8 cellular contexts compared by ENCODE assay signal in genomic region chr21:41957991-41958766, GRCh38. TPM values are rescaled to one million over a fixed set of nuclear protein-coding genes. Genes with fewer than 3 reads are reported as not detected.
DNase-seq lines count a peak whose midpoint lies in the region; ATAC-seq, FAIRE-seq and TF ChIP-seq lines count a peak whose summit lies in the region.

No MANE protein-coding gene starts in this region.

- intact Hi-C loops in body of pancreas (cut with DNase I): loop anchor here (10.0 kb wide), 2 partner anchors 47 to 63 kb away; no protein-coding TSS in a partner anchor

- H3K36me3 ChIP-seq in body of pancreas (replicated peaks in 1 of 2; ENCODE audit: insufficient read depth in 1 of 2, low read depth in 2 of 2) (no peaks in the 10 kb centered on the region), keratinocyte (ENCODE audit: control insufficient read depth in 2 of 2, extremely low read depth in 1 of 2, insufficient read depth in 2 of 2, low read length in 2 of 2) (no peaks in the 10 kb centered on the region), thoracic aorta (no peaks in the 10 kb centered on the region)

- H3K9me1 ChIP-seq in keratinocyte (ENCODE audit: control insufficient read depth, extremely low read depth, insufficient read depth, low read length): no peaks in the 10 kb centered on the region

- no peak overlapping the region for H3K4me3 ChIP-seq in body of pancreas
- no peak overlapping the region for H3K4me3 ChIP-seq in keratinocyte (ENCODE audit: control insufficient read depth in 2 of 3, extremely low read depth in 1 of 3, insufficient read depth in 2 of 3, low read depth in 1 of 3, low read length in 3 of 3)
- H3K4me3 ChIP-seq in thoracic aorta: no peak overlapping the region

- H3K9me3 ChIP-seq in body of pancreas (no peaks in the 10 kb centered on the region), keratinocyte (ENCODE audit: control insufficient read depth, low read depth, low read length) (no peaks in the 10 kb centered on the region), thoracic aorta (no peaks in the 10 kb centered on the region)

- H3K4me2 ChIP-seq in keratinocyte (ENCODE audit: control insufficient read depth, extremely low read depth, insufficient read depth, low read depth, low read length): peak overlapping the region; percentile 63

- FAIRE-seq in keratinocyte (lab: Jason Lieb, UNC): peak; percentile 98

- H3K9ac ChIP-seq in keratinocyte (ENCODE audit: control insufficient read depth, extremely low read depth, insufficient read depth, low read length): peak overlapping the region; percentile 51

- dilution Hi-C loops in keratinocyte (cut with MboI; ENCODE audit: extremely low pct_ligation_motif_present, low sequenced_read_pairs): no loop called here

- H3K27me3 ChIP-seq in body of pancreas (no peaks in the 10 kb centered on the region), keratinocyte (ENCODE audit: control insufficient read depth, extremely low read depth, insufficient read depth, low read length) (no peaks in the 10 kb centered on the region), thoracic aorta (replicated peaks; ENCODE audit: insufficient read depth) (no peaks in the 10 kb centered on the region)

- WGBS in body of pancreas, 2 donors: 31 to 44% methylated on average over 16 to 24 of the region's 24 CpGs

- H2AFZ ChIP-seq in keratinocyte (ENCODE audit: control insufficient read depth, low read length): no peak overlapping the region

- H3K27ac ChIP-seq in body of pancreas (peak overlapping the region in 3 of 4 donors; percentile 14 to 49 (median 14)), keratinocyte (ENCODE audit: control insufficient read depth, insufficient read depth, low read length) (peak overlapping the region; percentile 79), thoracic aorta (peak overlapping the region; percentile 88 to 91)

- peaks cover 12% of the 10 kb centered on the region for H3K4me1 ChIP-seq in body of pancreas
- H3K4me1 ChIP-seq in keratinocyte (ENCODE audit: control insufficient read depth, extremely low read depth, insufficient read depth, low read length): peaks cover 35% of the 10 kb centered on the region
- H3K4me1 ChIP-seq in thoracic aorta (ENCODE audit: control insufficient read depth in 1 of 2, low read depth in 2 of 2): peaks cover 12 to 37% of the 10 kb centered on the region in 2 donors

- TF ChIP-seq CTCF in body of pancreas (IDR thresholded peaks at IDR 0.05): peak in 4 of 7 experiments; percentile 48 to 62 (median 51)
- TF ChIP-seq CTCF in keratinocyte (optimal IDR thresholded peaks at IDR 0.05 in 1 of 3, IDR thresholded peaks at IDR 0.05 in 1 of 3, conservative IDR thresholded peaks at IDR 0.05 in 1 of 3; ENCODE audit: extremely low read depth in 1 of 3, insufficient read depth in 2 of 3, low read length in 3 of 3): peak in 2 of 3 experiments; percentile 62 to 63
- TF ChIP-seq CTCF in thoracic aorta (IDR thresholded peaks at IDR 0.05): peak; percentile 45

- no peak for TF ChIP-seq POLR2A in body of pancreas (IDR thresholded peaks at IDR 0.05)

- no peaks in the 10 kb centered on the region for H4K20me1 ChIP-seq in keratinocyte (ENCODE audit: control insufficient read depth, extremely low read depth, insufficient read depth, low read length)

- ATAC-seq in body of pancreas: peak; percentile 37
- peak; percentile 69 for ATAC-seq in thoracic aorta (ENCODE audit: insufficient number of reproducible peaks, low FRiP score, low read depth)
- no peak for ATAC-seq in HG02885 (IDR thresholded peaks at IDR 0.05; ENCODE audit: poor library complexity, unreplicated experiment)

- peaks cover 3% of the 10 kb centered on the region for H3K79me2 ChIP-seq in keratinocyte (ENCODE audit: control insufficient read depth, insufficient read depth, low read length)

- peak; percentile 63 for DNase-seq in 8988T
- peak; percentile 83 for DNase-seq in HuH-7.5 (ENCODE audit: low spot score)
- DNase-seq in body of pancreas: peak; percentile 54 to 73 (median 68)
- no peak for DNase-seq in keratinocyte (ENCODE audit: low read depth, low spot score)
- peak; percentile 54 for DNase-seq in thoracic aorta (ENCODE audit: low spot score)
- no peak for DNase-seq in activated naive CD4-positive, alpha-beta T cell (lab: John Stamatoyannopoulos, UW)
- no peak for DNase-seq in SW480 (ENCODE audit: low spot score)

RNA-seq across cellular contexts. Expression of gene C2CD2, which starts 4.4 kb away (rescaled TPM):
- total RNA-seq in body of pancreas: 10 to 100 TPM; 10.4 to 25.4 TPM
- 31.9 to 53.3 TPM (median 39.9 TPM) in 3 replicates for polyA plus RNA-seq in keratinocyte
- polyA plus RNA-seq in keratinocyte (2011; ENCODE audit: low read depth): 5.3 TPM
- 18.9 and 22.5 TPM in 2 replicates for polyA plus RNA-seq in keratinocyte (2011; cell fraction: cytosol; rRNA removed)
- 63.6 and 69.3 TPM in 2 replicates for polyA plus RNA-seq in keratinocyte (2011; cell fraction: nucleus; rRNA removed)
- polyA plus RNA-seq in keratinocyte (2012; ENCODE audit: low replicate concordance): 10.2 and 34.7 TPM in 2 replicates
- polyA minus RNA-seq in keratinocyte: 82.9 to 226 TPM (median 112 TPM) in 3 replicates
- 41.6 TPM for polyA minus RNA-seq in keratinocyte (2011; cell fraction: cytosol; rRNA and poly(A)+ RNA removed)
- polyA minus RNA-seq in keratinocyte (2011; cell fraction: nucleus; rRNA and poly(A)+ RNA removed): 71.8 and 103 TPM in 2 replicates
- 10 to 100 TPM; 59.5 to 77.3 TPM for total RNA-seq in thoracic aorta

RNA-seq across cellular contexts. Expression of gene ZBTB21, which starts 52.0 kb away (rescaled TPM):
- total RNA-seq in body of pancreas (10 to 100 TPM in 1 of 2 donors, 1 to 10 TPM in 1; 4.2 to 10.2 TPM), thoracic aorta (10 to 100 TPM; 16.5 to 23.8 TPM)
- 9.5 to 12.2 TPM (median 10.3 TPM) in 3 replicates for polyA plus RNA-seq in keratinocyte
- polyA plus RNA-seq in keratinocyte (2011; ENCODE audit: low read depth): 11.1 TPM
- polyA plus RNA-seq in keratinocyte (2011; cell fraction: cytosol; rRNA removed): 4.8 and 8.0 TPM in 2 replicates
- polyA plus RNA-seq in keratinocyte (2011; cell fraction: nucleus; rRNA removed): 17.5 and 20.6 TPM in 2 replicates
- 7.3 and 14.0 TPM in 2 replicates for polyA plus RNA-seq in keratinocyte (2012; ENCODE audit: low replicate concordance)
- 15.5 to 28.0 TPM (median 22.1 TPM) in 3 replicates for polyA minus RNA-seq in keratinocyte
- 6.7 TPM for polyA minus RNA-seq in keratinocyte (2011; cell fraction: cytosol; rRNA and poly(A)+ RNA removed)
- 16.7 and 23.7 TPM in 2 replicates for polyA minus RNA-seq in keratinocyte (2011; cell fraction: nucleus; rRNA and poly(A)+ RNA removed)

Comparison
In these comparisons a context has a peak if more than half of its experiments do, and no peak if none do; other contexts are left out.
1. DNase-seq: peak in 8988T (single experiment), HuH-7.5 (single experiment), body of pancreas (4 of 4) and thoracic aorta (single experiment); none in keratinocyte (single experiment), activated naive CD4-positive, alpha-beta T cell (0 of 4) and SW480 (single experiment).
2. H3K27ac ChIP-seq: peak in every context shown above with its lines; median percentile 90 in thoracic aorta; 79 in keratinocyte; 14 in body of pancreas.
3. Peak in every context shown above with its lines, with median percentiles within 50 percentile points of each other: CTCF ChIP-seq.